ENCODE assay signal across 9 cellular contexts in the genomic region with DNA sequence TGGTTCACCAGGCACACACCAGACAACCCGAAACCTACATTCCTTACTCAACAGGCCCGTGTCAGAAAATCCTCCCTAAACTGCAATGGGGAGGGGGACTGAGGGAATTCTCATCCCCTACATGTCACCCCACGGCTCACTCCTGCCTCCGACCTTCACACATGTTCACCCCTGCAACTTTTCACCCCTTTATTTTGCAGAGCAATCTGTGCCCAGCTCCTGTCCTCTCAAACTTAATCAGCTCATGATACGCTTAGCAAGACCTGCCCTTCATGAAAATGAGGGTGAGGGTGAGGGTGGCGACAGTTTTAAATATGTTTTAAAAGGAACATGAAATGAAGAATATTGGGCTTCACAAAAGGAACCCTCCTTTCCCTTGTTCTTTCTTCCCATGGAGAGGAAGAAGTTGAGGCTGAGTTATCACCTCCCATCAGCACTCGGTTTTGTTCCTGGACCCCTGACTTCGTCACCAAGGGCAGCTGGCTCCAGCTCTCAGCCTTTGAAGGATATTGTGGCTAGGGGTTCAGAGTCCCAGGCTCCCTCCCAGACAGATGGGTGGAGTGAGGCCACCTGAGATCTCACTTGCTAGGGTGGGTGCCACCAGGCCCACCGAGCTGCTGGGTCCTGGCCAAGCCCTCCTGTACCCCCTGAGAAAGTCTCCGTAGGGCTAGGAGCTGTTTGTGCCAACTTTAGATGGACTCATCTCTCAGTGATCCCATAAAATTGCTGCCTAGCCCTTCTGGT. TPM values are rescaled to one million over a fixed set of nuclear protein-coding genes. Genes with fewer than 3 reads are reported as not detected.
DNase-seq lines count a peak whose midpoint lies in the region; ATAC-seq and TF ChIP-seq lines count a peak whose summit lies in the region.
"Had no signal": no experiment of that assay in that cellular context is flagged by ENCODE, and none has a peak within 500 bp of the region (broad histone marks: within the 10 kb centered on the region; RNA-seq: fewer than 3 reads in every experiment).

No MANE protein-coding gene starts in this region.

- no peaks in the 10 kb centered on the region for H3K27me3 ChIP-seq in Caco-2 (replicated peaks; ENCODE audit: control insufficient read depth, insufficient read depth, low read length)
- no peaks in the 10 kb centered on the region for H3K27me3 ChIP-seq in HL-60 (ENCODE audit: insufficient read depth, poor library complexity, severe bottlenecking)
- no peaks in the 10 kb centered on the region for H3K27me3 ChIP-seq in colonic mucosa
- peaks cover 0 to 3% (median 0%) of the 10 kb centered on the region in 3 donors for H3K27me3 ChIP-seq in gastrocnemius medialis

- no peak overlapping the region for H3K4me3 Mint-ChIP-seq in Caco-2 (ENCODE audit: unreplicated experiment)

- POLR2A ChIA-PET in Caco-2 (lab: Charles Lee) = no interaction called here

- ATAC-seq in gastrocnemius medialis = no peak
- ATAC-seq in HG03442 (IDR thresholded peaks at IDR 0.05; ENCODE audit: unreplicated experiment) = no peak
- no peak for ATAC-seq in HG02870 (IDR thresholded peaks at IDR 0.05; ENCODE audit: unreplicated experiment)
- no peak for ATAC-seq in HG03439 (IDR thresholded peaks at IDR 0.05; ENCODE audit: unreplicated experiment)
- ATAC-seq: left lobe of liver had no signal

- TF ChIP-seq CTCF in Caco-2 (IDR thresholded peaks at IDR 0.05; ENCODE audit: insufficient read depth in 1 of 2, low read depth in 1 of 2, low read length in 1 of 2, severe bottlenecking in 1 of 2, unreplicated experiment in 1 of 2) (no peak), HL-60 (IDR thresholded peaks at IDR 0.05; ENCODE audit: insufficient read depth, low read length) (no peak), colonic mucosa (IDR thresholded peaks at IDR 0.05) (no peak), gastrocnemius medialis (IDR thresholded peaks at IDR 0.05 in 4 of 5, conservative IDR thresholded peaks at IDR 0.05 in 1 of 5) (no peak)

- CTCF ChIA-PET in Caco-2 (lab: Charles Lee) = interaction anchor here (0.9 to 1.0 kb wide), 2 partner anchors 45 to 85 kb away, joined by 3 to 4 read pairs; no protein-coding TSS in a partner anchor

- DNase-seq in Caco-2 (no peak), HL-60 (ENCODE audit: low read depth in 1 of 2, low spot score in 1 of 2) (no peak), colonic mucosa (no peak), gastrocnemius medialis (no peak)
- DNase-seq: Kasumi-1 had no signal

- H3K27ac Mint-ChIP-seq in Caco-2 (ENCODE audit: unreplicated experiment) = peak overlapping the region; percentile 85

- peak overlapping the region in 1 of 2 donors; percentile 16 for H3K9ac ChIP-seq in colonic mucosa (ENCODE audit: low read depth in 2 of 2, low read length in 2 of 2)

- BruUV-seq in Caco-2 (replicated peaks; lab: Mats Ljungman, UMichigan) = no TSS peak

- H3K27ac ChIP-seq in HL-60 (replicated peaks) (peak overlapping the region; percentile 47), colonic mucosa (peak overlapping the region; percentile 19), gastrocnemius medialis (peak overlapping the region; percentile 48 to 78 (median 66))

- H3K27me3 Mint-ChIP-seq in Caco-2 (ENCODE audit: insufficient read depth, unreplicated experiment) = no peaks in the 10 kb centered on the region

- H3K9me3 ChIP-seq in Caco-2 = no peaks in the 10 kb centered on the region
- H3K9me3 ChIP-seq in colonic mucosa = no peaks in the 10 kb centered on the region
- no peaks in the 10 kb centered on the region for H3K9me3 ChIP-seq in gastrocnemius medialis

- in situ Hi-C loops in gastrocnemius medialis (cut with MboI; ENCODE audit: low sequenced_read_pairs in 4 of 4) = no loop called here

- peaks cover 9% of the 10 kb centered on the region for H3K9me3 Mint-ChIP-seq in Caco-2 (ENCODE audit: unreplicated experiment)

- TF ChIP-seq POLR2A in gastrocnemius medialis (IDR thresholded peaks at IDR 0.05) = no peak

- intact Hi-C loops in Caco-2 (cut with micrococcal nuclease; ENCODE audit: unreplicated experiment) (loop anchor here (5.0 kb wide), 1 partner anchor 94 kb away; no protein-coding TSS in a partner anchor), colonic mucosa (cut with DNase I) (no loop called here), gastrocnemius medialis (cut with DNase I; ENCODE audit: low total_unique reads) (no loop called here)

- peaks cover 21% of the 10 kb centered on the region for H3K4me1 Mint-ChIP-seq in Caco-2 (ENCODE audit: low read depth, unreplicated experiment)

- H3K36me3 ChIP-seq in Caco-2 (ENCODE audit: control insufficient read depth, insufficient read depth, low read length) (no peaks in the 10 kb centered on the region), colonic mucosa (no peaks in the 10 kb centered on the region), gastrocnemius medialis (no peaks in the 10 kb centered on the region)

- peaks cover 6% of the 10 kb centered on the region for H3K36me3 Mint-ChIP-seq in Caco-2 (ENCODE audit: insufficient read depth, unreplicated experiment)

- H3K4me1 ChIP-seq in Caco-2 = peaks cover 33% of the 10 kb centered on the region
- H3K4me1 ChIP-seq in colonic mucosa = no peaks in the 10 kb centered on the region
- H3K4me1 ChIP-seq in gastrocnemius medialis = peaks cover 0 to 6% of the 10 kb centered on the region in 2 donors

- H3K4me3 ChIP-seq in Caco-2 (ENCODE audit: low read depth, low read length) (no peak overlapping the region), HL-60 (replicated peaks; ENCODE audit: insufficient read depth, low read length) (no peak overlapping the region), colonic mucosa (no peak overlapping the region), gastrocnemius medialis (peak overlapping the region in 3 of 4 donors; percentile 28 to 50 (median 29))

RNA-seq across cellular contexts. Expression of a gene that starts 6.7 kb away (rescaled TPM):
- 0.63 and 0.84 TPM in 2 replicates for total RNA-seq in Caco-2 (2022)
- 1 to 10 TPM; 2.0 to 2.5 TPM for total RNA-seq in colonic mucosa
- total RNA-seq in gastrocnemius medialis = 1 to 10 TPM; 1.1 to 6.8 (median 2.2) TPM

RNA-seq across cellular contexts. Expression of a gene that starts 51.9 kb away (rescaled TPM):
- 59.5 and 59.7 TPM in 2 replicates for total RNA-seq in Caco-2 (2022)
- under 1 TPM; 0.35 to 0.90 TPM for total RNA-seq in colonic mucosa
- not detected for total RNA-seq in gastrocnemius medialis

RNA-seq across cellular contexts. Expression of a gene that starts 57.5 kb away (rescaled TPM):
- total RNA-seq in Caco-2 (2022) (16.3 and 18.9 TPM in 2 replicates), colonic mucosa (10 to 100 TPM in 1 of 2 donors, 1 to 10 TPM in 1; 7.3 to 17.7 TPM), gastrocnemius medialis (1 to 10 TPM; 2.5 to 10.0 (median 5.7) TPM)

Comparison
In these comparisons a context has a peak if more than half of its experiments do, and no peak if none do; other contexts are left out.
1. H3K4me3 ChIP-seq: peak in gastrocnemius medialis (3 of 4); none in Caco-2 (single experiment), HL-60 (single experiment) and colonic mucosa (single experiment).
2. RNA of a gene that starts 51.9 kb away (total RNA-seq): 59.5 to 59.7 TPM in Caco-2; 0.35 to 0.90 TPM in colonic mucosa and not detected in gastrocnemius medialis; every median in the first group is over 10 times any median in the second.
3. Peak in every context shown above with its lines, with median percentiles within 50 percentile points of each other: H3K27ac ChIP-seq.